In genomic region chr5:106094836-106095235, GRCh38 we compare ENCODE assay signal across 20 cellular contexts.
"Had no signal": no experiment of that assay in that cellular context is flagged by ENCODE, and none has a peak within 500 bp of the region (broad histone marks: within the 10 kb centered on the region; RNA-seq: fewer than 3 reads in every experiment).

No MANE protein-coding gene starts in this region.

- H3K27me3 ChIP-seq: breast epithelium, colonic mucosa, esophagus squamous epithelium, neural progenitor cell, sigmoid colon, stomach, tibial nerve had no signal

- H3K4me3 Mint-ChIP-seq: activated naive CD8-positive, alpha-beta T cell; naive B cell; neural progenitor cell; stimulated activated memory B cell treated with anti-CD40 and anti-IgM and Interleukin-4, amounts not matched to agents 10 μg/mL and 1 μg/mL and 100 μg/mL, for 72 hours; WTC11 had no signal

- H3K4me3 ChIP-seq: breast epithelium, colonic mucosa, dorsolateral prefrontal cortex, esophagus squamous epithelium, lower lobe of right lung, neural progenitor cell, sigmoid colon, smooth muscle cell, stomach, suprapubic skin, tibial nerve had no signal

- FAIRE-seq: kidney, urothelium cell line had no signal

- ATAC-seq: left lobe of liver; lower lobe of right lung; stimulated activated memory B cell treated with anti-CD40 and anti-IgM and Interleukin-4, amounts not matched to agents 10 μg/mL and 1 μg/mL and 100 μg/mL, for 72 hours; WTC11 had no signal

- H3K27me3 Mint-ChIP-seq: activated naive CD8-positive, alpha-beta T cell; naive B cell; stimulated activated memory B cell treated with anti-CD40 and anti-IgM and Interleukin-4, amounts not matched to agents 10 μg/mL and 1 μg/mL and 100 μg/mL, for 72 hours had no signal

- H3K36me3 ChIP-seq: breast epithelium, colonic mucosa, esophagus squamous epithelium, lower lobe of right lung, neural progenitor cell, sigmoid colon, stomach, suprapubic skin, tibial nerve had no signal

- H3K4me1 ChIP-seq: breast epithelium, colonic mucosa, esophagus squamous epithelium, lower lobe of right lung, stomach, tibial nerve had no signal

- H3K27ac Mint-ChIP-seq: activated naive CD8-positive, alpha-beta T cell; naive B cell; neural progenitor cell; stimulated activated memory B cell treated with anti-CD40 and anti-IgM and Interleukin-4, amounts not matched to agents 10 μg/mL and 1 μg/mL and 100 μg/mL, for 72 hours; WTC11 had no signal

- DNase-seq: activated T-cell treated with anti-CD3 and anti-CD28 coated beads, Interleukin-2, amount 50 U/mL, for 1 hour; colonic mucosa; dorsolateral prefrontal cortex; esophagus squamous epithelium; kidney; lower lobe of right lung; naive B cell; stimulated activated CD4-positive, alpha-beta T cell treated with anti-CD3 and anti-CD28 coated beads, Interleukin-15, amount 100 ng/mL, for 24 hours; stomach had no signal

- H3K27ac ChIP-seq: breast epithelium, colonic mucosa, dorsolateral prefrontal cortex, esophagus squamous epithelium, lower lobe of right lung, neural progenitor cell, sigmoid colon, stomach, suprapubic skin, tibial nerve had no signal

- H3K9me3 Mint-ChIP-seq: neural progenitor cell had no signal

- H3K9me3 ChIP-seq: breast epithelium, colonic mucosa, lower lobe of right lung, sigmoid colon, stomach, suprapubic skin, tibial nerve had no signal

- H3K4me1 Mint-ChIP-seq: naive B cell; stimulated activated memory B cell treated with anti-CD40 and anti-IgM and Interleukin-4, amounts not matched to agents 10 μg/mL and 1 μg/mL and 100 μg/mL, for 72 hours had no signal

- H3K36me3 Mint-ChIP-seq: activated naive CD8-positive, alpha-beta T cell; naive B cell; neural progenitor cell; stimulated activated memory B cell treated with anti-CD40 and anti-IgM and Interleukin-4, amounts not matched to agents 10 μg/mL and 1 μg/mL and 100 μg/mL, for 72 hours had no signal
